In genomic region chr16:7843196-7843595, GRCh38 we compare ENCODE assay signal across 17 cellular contexts.
"Had no signal": no experiment of that assay in that cellular context is flagged by ENCODE, and none has a peak within 500 bp of the region (broad histone marks: within the 10 kb centered on the region; RNA-seq: fewer than 3 reads in every experiment).

No MANE protein-coding gene starts in this region.

- H3K27ac Mint-ChIP-seq: activated CD4-positive, alpha-beta T cell treated with anti-CD3 and anti-CD28 coated beads for 36 hours; activated naive CD8-positive, alpha-beta T cell; natural killer cell treated with Interleukin-12 subunit alpha and Interleukin-12 subunit beta and Interleukin-15 and Interleukin-18, amount 100 ng/mL, for 72 hours had no signal

- H3K4me3 Mint-ChIP-seq: activated CD4-positive, alpha-beta T cell treated with anti-CD3 and anti-CD28 coated beads for 36 hours; activated naive CD8-positive, alpha-beta T cell; natural killer cell treated with Interleukin-12 subunit alpha and Interleukin-12 subunit beta and Interleukin-15 and Interleukin-18, amount 100 ng/mL, for 72 hours had no signal

- ATAC-seq: activated CD4-positive, alpha-beta T cell treated with anti-CD3 and anti-CD28 coated beads for 36 hours; gastrocnemius medialis; left cardiac atrium; left ventricle myocardium superior; mucosa of descending colon; natural killer cell treated with Interleukin-12 subunit alpha and Interleukin-12 subunit beta and Interleukin-15 and Interleukin-18, amount 100 ng/mL, for 72 hours had no signal

- H3K36me3 Mint-ChIP-seq: activated naive CD8-positive, alpha-beta T cell; natural killer cell treated with Interleukin-12 subunit alpha and Interleukin-12 subunit beta and Interleukin-15 and Interleukin-18, amount 100 ng/mL, for 72 hours had no signal

- H3K27me3 Mint-ChIP-seq: activated CD4-positive, alpha-beta T cell treated with anti-CD3 and anti-CD28 coated beads for 36 hours; natural killer cell treated with Interleukin-12 subunit alpha and Interleukin-12 subunit beta and Interleukin-15 and Interleukin-18, amount 100 ng/mL, for 72 hours had no signal

- DNase-seq: activated CD4-positive, alpha-beta T cell treated with anti-CD3 and anti-CD28 coated beads for 36 hours; activated CD4-positive, alpha-beta T cell treated with anti-CD3 and anti-CD28 coated beads, Interleukin-2, amount 50 U/mL, for 4 hours; activated CD4-positive, CD25-positive, alpha-beta regulatory T cell; activated effector memory CD4-positive, alpha-beta T cell treated with Interleukin-2 at 50 U/mL for 16 hours; activated naive CD4-positive, alpha-beta T cell treated with Interleukin-2 at 50 U/mL for 16 hours; dermis blood vessel endothelial cell; effector CD4-positive, alpha-beta T cell; gastrocnemius medialis; hippocampal formation; left cardiac atrium; left ventricle myocardium superior; mucosa of descending colon; stimulated activated CD4-positive, alpha-beta T cell treated with anti-CD3 and anti-CD28 coated beads, Interleukin-15, amount 100 ng/mL, for 24 hours; stimulated activated naive CD4-positive, alpha-beta T cell; tibial artery had no signal

- H3K4me1 Mint-ChIP-seq: activated CD4-positive, alpha-beta T cell treated with anti-CD3 and anti-CD28 coated beads for 36 hours had no signal
